Comparison of ENCODE assay signal across 9 cellular contexts in the genomic region with DNA sequence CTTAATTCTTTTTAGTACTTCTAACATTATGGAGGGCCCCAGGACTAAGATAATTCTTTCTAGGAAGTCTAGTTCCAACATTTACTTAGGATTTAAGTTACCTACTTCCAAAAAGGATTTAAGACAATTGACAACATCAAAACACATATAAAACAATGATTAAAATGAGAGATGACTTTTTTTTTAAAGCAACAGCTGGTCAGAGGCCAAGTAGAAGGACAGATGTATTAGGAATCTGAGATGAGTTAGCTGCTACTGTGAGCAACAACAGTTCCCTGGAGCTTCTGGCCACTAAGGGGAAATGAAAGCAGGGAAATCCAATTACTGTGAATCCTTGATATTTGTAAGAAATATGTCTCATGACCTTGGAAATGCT.
DNase-seq lines count a peak whose midpoint lies in the region; ATAC-seq and TF ChIP-seq lines count a peak whose summit lies in the region.
"Had no signal": no experiment of that assay in that cellular context is flagged by ENCODE, and none has a peak within 500 bp of the region (broad histone marks: within the 10 kb centered on the region; RNA-seq: fewer than 3 reads in every experiment).

No MANE protein-coding gene starts in this region.

- no peaks in the 10 kb centered on the region for H3K9me3 ChIP-seq in A673 (ENCODE audit: low read depth, low read length, poor library complexity, severe bottlenecking)
- H3K9me3 ChIP-seq in muscle layer of colon (ENCODE audit: low read length): no peaks in the 10 kb centered on the region

- no peak overlapping the region for H3K27ac Mint-ChIP-seq in activated naive CD8-positive, alpha-beta T cell

- CTCF ChIA-PET in A673 (lab: Charles Lee): interaction anchor here (0.5 to 1.6 kb wide), 6 partner anchors 10 to 516 kb away, joined by 3 to 10 read pairs (median 4); no protein-coding TSS in a partner anchor

- peaks cover 9% of the 10 kb centered on the region for H3K4me1 Mint-ChIP-seq in activated naive CD8-positive, alpha-beta T cell (ENCODE audit: low read depth)

- H3K9me3 Mint-ChIP-seq in activated naive CD8-positive, alpha-beta T cell (ENCODE audit: low read depth): no peaks in the 10 kb centered on the region
- H3K9me3 Mint-ChIP-seq: activated CD4-positive, alpha-beta memory T cell treated with anti-CD3 and anti-CD28 coated beads for 36 hours had no signal

- H3K4me3 ChIP-seq in A673 (ENCODE audit: low read depth, low read length, poor library complexity, severe bottlenecking) (no peak overlapping the region), muscle layer of colon (ENCODE audit: low read depth in 1 of 2, low read length in 2 of 2) (no peak overlapping the region)

- H3K27ac ChIP-seq in A673 (ENCODE audit: low read depth, low read length, poor library complexity, severe bottlenecking) (no peak overlapping the region), muscle layer of colon (ENCODE audit: low read depth, low read length) (peak overlapping the region; percentile 90)

- DNase-seq in A673 (ENCODE audit: low spot score): peak; percentile 12
- peak; percentile 13 for DNase-seq in GM04504 (ENCODE audit: low read depth)
- no peak for DNase-seq in SIG-M5 treated with dmso at 0.1 percent for 504 hours (lab: John Stamatoyannopoulos, UW; ENCODE audit: unreplicated experiment)
- no peak for DNase-seq in anterior cingulate cortex (lab: John Stamatoyannopoulos, UW)
- no peak for DNase-seq in T-helper 1 cell

- POLR2A ChIA-PET in A673 (lab: Charles Lee; ENCODE audit: low non-redundant PET): no interaction called here

- no peak for ATAC-seq in GM21786 (IDR thresholded peaks at IDR 0.05; ENCODE audit: unreplicated experiment)

- H3K36me3 ChIP-seq in A673 (ENCODE audit: insufficient read depth, low read length, poor library complexity, severe bottlenecking) (no peaks in the 10 kb centered on the region), muscle layer of colon (ENCODE audit: insufficient read depth, low read length) (no peaks in the 10 kb centered on the region)

- intact Hi-C loops in A673 (cut with micrococcal nuclease; ENCODE audit: unreplicated experiment): loop anchor here (2.0 to 10.0 kb wide), 6 partner anchors 80 to 904 kb away; no protein-coding TSS in a partner anchor

- peak overlapping the region; percentile 86 for H3K4me3 Mint-ChIP-seq in activated naive CD8-positive, alpha-beta T cell

- H3K9ac ChIP-seq in muscle layer of colon (ENCODE audit: low read length): no peak overlapping the region

- TF ChIP-seq CTCF in A673 (conservative IDR thresholded peaks at IDR 0.05; ENCODE audit: low read depth, low read length): no peak

- H3K36me3 Mint-ChIP-seq in activated naive CD8-positive, alpha-beta T cell: no peaks in the 10 kb centered on the region
- H3K36me3 Mint-ChIP-seq: activated CD4-positive, alpha-beta memory T cell treated with anti-CD3 and anti-CD28 coated beads for 36 hours had no signal

- no peaks in the 10 kb centered on the region for H3K27me3 ChIP-seq in A673 (replicated peaks; ENCODE audit: insufficient read depth, low read depth, low read length, poor library complexity)
- no peaks in the 10 kb centered on the region for H3K27me3 ChIP-seq in muscle layer of colon (ENCODE audit: control insufficient read depth in 1 of 2, insufficient read depth in 2 of 2, low read length in 2 of 2)

- BruUV-seq in A673 (replicated peaks; lab: Mats Ljungman, UMichigan): no TSS peak

- peaks cover 17% of the 10 kb centered on the region for H3K27me3 Mint-ChIP-seq in activated naive CD8-positive, alpha-beta T cell

- H3K4me1 ChIP-seq in A673 (ENCODE audit: insufficient read depth, low read length, poor library complexity, severe bottlenecking) (peaks cover 13% of the 10 kb centered on the region), muscle layer of colon (ENCODE audit: insufficient read depth, low read length) (peaks cover 17% of the 10 kb centered on the region)

Comparison
In these comparisons a context has a peak if more than half of its experiments do, and no peak if none do; other contexts are left out.
1. DNase-seq: peak in A673 (single experiment) and GM04504 (single experiment); none in SIG-M5 treated with dmso at 0.1 percent for 504 hours (single experiment), anterior cingulate cortex (0 of 58) and T-helper 1 cell (0 of 5).